ENCODE assay signal across 11 cellular contexts in genomic region chr1:36207339-36207738, GRCh38. TPM values are rescaled to one million over a fixed set of nuclear protein-coding genes. Genes with fewer than 3 reads are reported as not detected.
DNase-seq lines count a peak whose midpoint lies in the region; ATAC-seq, FAIRE-seq and TF ChIP-seq lines count a peak whose summit lies in the region.
"Had no signal": no experiment of that assay in that cellular context is flagged by ENCODE, and none has a peak within 500 bp of the region (broad histone marks: within the 10 kb centered on the region; RNA-seq: fewer than 3 reads in every experiment).

No MANE protein-coding gene starts in this region.

- H3K36me3 Mint-ChIP-seq in activated T-helper 17 cell treated with anti-CD3 and anti-CD28 coated beads, Interleukin-2, amount 50 U/mL, for 72 hours (ENCODE audit: low read depth): no peaks in the 10 kb centered on the region
- H3K36me3 Mint-ChIP-seq in CD4-positive, alpha-beta T cell (ENCODE audit: low read depth): no peaks in the 10 kb centered on the region

- H3K27me3 ChIP-seq in CD4-positive, alpha-beta T cell (ENCODE audit: control insufficient read depth, insufficient read depth, low read length): no peaks in the 10 kb centered on the region

- no peaks in the 10 kb centered on the region for H3K9me3 ChIP-seq in CD4-positive, alpha-beta T cell (ENCODE audit: control insufficient read depth, low read length)

- TF ChIP-seq CTCF in GM20000 (IDR thresholded peaks at IDR 0.05; ENCODE audit: extremely low read depth, missing control alignments) (no peak), D721Med (IDR thresholded peaks at IDR 0.05; ENCODE audit: insufficient read depth, missing control alignments) (no peak)
- TF ChIP-seq CTCF in CD4-positive, alpha-beta T cell (IDR thresholded peaks at IDR 0.05): no peak

- peak overlapping the region; percentile 19 for H3K4me3 Mint-ChIP-seq in activated T-helper 17 cell treated with anti-CD3 and anti-CD28 coated beads, Interleukin-2, amount 50 U/mL, for 72 hours
- no peak overlapping the region for H3K4me3 Mint-ChIP-seq in CD4-positive, alpha-beta T cell
- H3K4me3 Mint-ChIP-seq: activated CD4-positive, alpha-beta memory T cell treated with anti-CD3 and anti-CD28 coated beads, Interleukin-2, amount 10 ng/mL, durations not matched to agents 7 days and 5 days had no signal

- CTCF ChIA-PET in CD4-positive, alpha-beta T cell (lab: Charles Lee): no interaction called here

- H3K4me3 ChIP-seq in skeletal muscle cell (ENCODE audit: low read depth, low read length): no peak overlapping the region
- H3K4me3 ChIP-seq: smooth muscle cell had no signal

- no peaks in the 10 kb centered on the region for H3K27me3 Mint-ChIP-seq in activated T-helper 17 cell treated with anti-CD3 and anti-CD28 coated beads, Interleukin-2, amount 50 U/mL, for 72 hours
- no peaks in the 10 kb centered on the region for H3K27me3 Mint-ChIP-seq in CD4-positive, alpha-beta T cell
- H3K27me3 Mint-ChIP-seq: activated CD4-positive, alpha-beta memory T cell treated with anti-CD3 and anti-CD28 coated beads, Interleukin-2, amount 10 ng/mL, durations not matched to agents 7 days and 5 days had no signal

- intact Hi-C loops in left ventricle myocardium superior (cut with micrococcal nuclease): no loop called here
- intact Hi-C loops in CD4-positive, alpha-beta T cell (cut with DNase I, micrococcal nuclease): no loop called here

- no peaks in the 10 kb centered on the region for H3K4me1 Mint-ChIP-seq in activated T-helper 17 cell treated with anti-CD3 and anti-CD28 coated beads, Interleukin-2, amount 50 U/mL, for 72 hours
- no peaks in the 10 kb centered on the region for H3K4me1 Mint-ChIP-seq in CD4-positive, alpha-beta T cell (ENCODE audit: low read depth)

- no peak for ATAC-seq in activated T-helper 17 cell treated with anti-CD3 and anti-CD28 coated beads, Interleukin-2, amount 50 U/mL, for 72 hours (replicated peaks)
- ATAC-seq in left ventricle myocardium superior (peak; percentile 4), HG02642 (IDR thresholded peaks at IDR 0.05; ENCODE audit: poor library complexity, unreplicated experiment) (no peak)
- no peak for ATAC-seq in CD4-positive, alpha-beta T cell (ENCODE audit: poor library complexity)

- H3K27ac ChIP-seq in CD4-positive, alpha-beta T cell (ENCODE audit: low read depth, low read length): no peak overlapping the region

- POLR2A ChIA-PET in CD4-positive, alpha-beta T cell (lab: Charles Lee): interaction anchor here (1.4 kb wide), 1 partner anchor 16 kb away, joined by 4 read pairs; no protein-coding TSS in a partner anchor

- no peak for FAIRE-seq in D721Med (lab: Jason Lieb, UNC)

- H3K9me3 Mint-ChIP-seq in activated T-helper 17 cell treated with anti-CD3 and anti-CD28 coated beads, Interleukin-2, amount 50 U/mL, for 72 hours: no peaks in the 10 kb centered on the region
- H3K9me3 Mint-ChIP-seq in CD4-positive, alpha-beta T cell: no peaks in the 10 kb centered on the region
- H3K9me3 Mint-ChIP-seq: activated CD4-positive, alpha-beta memory T cell treated with anti-CD3 and anti-CD28 coated beads, Interleukin-2, amount 10 ng/mL, durations not matched to agents 7 days and 5 days had no signal

- peak overlapping the region; percentile 35 for H3K27ac Mint-ChIP-seq in activated T-helper 17 cell treated with anti-CD3 and anti-CD28 coated beads, Interleukin-2, amount 50 U/mL, for 72 hours
- no peak overlapping the region for H3K27ac Mint-ChIP-seq in CD4-positive, alpha-beta T cell
- H3K27ac Mint-ChIP-seq: activated CD4-positive, alpha-beta memory T cell treated with anti-CD3 and anti-CD28 coated beads, Interleukin-2, amount 10 ng/mL, durations not matched to agents 7 days and 5 days had no signal

- DNase-seq in GM20000 (ENCODE audit: low spot score) (peak; percentile 36), left ventricle myocardium superior (peak; percentile 69), skeletal muscle cell (ENCODE audit: low read depth) (peak; percentile 44), HPDE6-E6E7 (ENCODE audit: extremely low spot score) (no peak), D721Med (ENCODE audit: insufficient read length, low spot score) (no peak)
- no peak for DNase-seq in CD4-positive, alpha-beta T cell
- DNase-seq: activated CD4-positive, alpha-beta memory T cell treated with anti-CD3 and anti-CD28 coated beads, Interleukin-2, amount 10 ng/mL, durations not matched to agents 7 days and 5 days; NCI-H526 treated with DMSO at 0.1 percent for 48 hours had no signal

RNA-seq across cellular contexts. Expression of gene THRAP3, which starts 16.9 kb away (rescaled TPM):
- total RNA-seq in activated T-helper 17 cell treated with anti-CD3 and anti-CD28 coated beads, Interleukin-2, amount 50 U/mL, for 72 hours: 100 to 1,000 TPM; 115 to 152 TPM
- 67.9 TPM for total RNA-seq in left ventricle myocardium superior
- total RNA-seq in CD4-positive, alpha-beta T cell: 10 to 100 TPM; 68.7 to 76.1 TPM

RNA-seq across cellular contexts. Expression of gene MAP7D1, which starts 51.4 kb away (rescaled TPM):
- 100 to 1,000 TPM in 1 of 2 donors, 10 to 100 TPM in 1; 97.9 to 164 TPM for total RNA-seq in activated T-helper 17 cell treated with anti-CD3 and anti-CD28 coated beads, Interleukin-2, amount 50 U/mL, for 72 hours
- 385 TPM for total RNA-seq in left ventricle myocardium superior
- total RNA-seq in CD4-positive, alpha-beta T cell: 100 to 1,000 TPM; 156 to 163 TPM

RNA-seq across cellular contexts. Expression of gene TRAPPC3, which starts 58.1 kb away (rescaled TPM):
- total RNA-seq in activated T-helper 17 cell treated with anti-CD3 and anti-CD28 coated beads, Interleukin-2, amount 50 U/mL, for 72 hours: 10 to 100 TPM; 47.8 to 72.6 TPM
- 57.8 TPM for total RNA-seq in left ventricle myocardium superior
- 10 to 100 TPM; 18.4 to 21.3 TPM for total RNA-seq in CD4-positive, alpha-beta T cell

Comparison
In these comparisons a context has a peak if more than half of its experiments do, and no peak if none do; other contexts are left out.
1. DNase-seq: peak in GM20000 (single experiment), left ventricle myocardium superior (single experiment) and skeletal muscle cell (single experiment); none in CD4-positive, alpha-beta T cell (0 of 10), HPDE6-E6E7 (single experiment) and D721Med (single experiment).